ENCODE assay signal across 1 cellular context in genomic region chr7:106681815-106682495, GRCh38.
TF ChIP-seq lines count a peak whose summit lies in the region.

No MANE protein-coding gene starts in this region.

TF ChIP-seq in IMR-90, 13 proteins besides CTCF, POLR2A, EP300 and RAD21:
- peak; percentile 52; the same call in 1 of the 2 replicates for TF ChIP-seq BHLHE40 (IDR thresholded peaks at IDR 0.05; ENCODE audit: low read depth, low read length)
- TF ChIP-seq MAZ (IDR thresholded peaks at IDR 0.05; ENCODE audit: borderline replicate concordance, low read depth, low read length) = no peak
